In the genomic region with DNA sequence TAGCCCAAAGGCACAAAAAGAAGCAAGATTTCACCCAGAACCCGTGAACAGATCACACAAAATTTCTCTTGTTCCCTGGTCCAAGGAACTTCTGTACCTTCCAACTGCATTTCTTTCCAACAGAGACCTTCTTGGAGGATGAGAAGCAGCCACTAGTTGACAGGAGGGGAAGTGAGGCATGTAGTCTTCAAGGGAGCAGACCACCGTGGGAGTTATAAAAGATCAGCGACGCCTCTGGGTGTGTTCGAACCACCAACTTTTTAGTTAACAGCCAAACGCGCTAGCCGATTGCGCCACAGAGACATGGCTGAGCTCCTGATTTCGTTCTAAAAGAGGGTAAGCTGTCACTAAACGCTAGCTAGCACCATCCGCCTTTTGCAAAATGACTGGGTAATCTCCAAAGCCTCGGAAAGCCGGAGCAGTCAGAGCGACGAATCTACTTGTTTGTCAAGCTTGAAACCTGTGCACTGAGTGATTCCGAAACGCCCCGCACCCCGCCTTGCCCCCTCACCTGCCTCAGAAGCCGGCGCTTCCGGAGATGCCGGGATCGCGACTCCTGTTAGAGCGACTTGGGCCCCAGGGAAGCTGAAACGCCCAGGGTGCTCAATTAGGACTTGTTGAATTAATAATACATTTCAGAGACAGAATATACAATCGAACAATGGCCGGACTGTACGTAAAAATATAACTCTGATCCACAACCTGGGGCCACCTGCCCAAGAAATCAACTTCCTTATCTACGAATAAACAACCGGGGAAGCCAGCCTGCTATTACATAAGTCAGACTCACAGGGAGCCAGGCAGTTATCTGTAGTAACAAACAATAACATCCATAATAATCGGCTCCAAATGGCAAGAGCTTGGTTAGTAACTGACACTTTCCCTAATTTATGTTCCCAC, we compare ENCODE assay signal across 8 cellular contexts.
DNase-seq lines count a peak whose midpoint lies in the region; ATAC-seq, FAIRE-seq and TF ChIP-seq lines count a peak whose summit lies in the region.
"Not testable (repeated sequence)": the region's sequence is repeated elsewhere in the genome, so short reads cannot be mapped to it uniquely, and the experiment has no call there.

No MANE protein-coding gene starts in this region.

- not testable (repeated sequence) for H3K9me3 Mint-ChIP-seq in CD14-positive monocyte; activated CD4-positive, alpha-beta memory T cell treated with anti-CD3 and anti-CD28 coated beads for 36 hours; activated naive CD4-positive, alpha-beta T cell treated with anti-CD3 and anti-CD28 coated beads for 36 hours; stimulated activated naive CD8-positive, alpha-beta T cell treated with anti-CD3 and anti-CD28 coated beads, Interleukin-15, amount 100 ng/mL, for 72 hours

- not testable (repeated sequence) for H3K4me1 Mint-ChIP-seq in CD14-positive monocyte; activated CD4-positive, alpha-beta memory T cell treated with anti-CD3 and anti-CD28 coated beads for 36 hours (ENCODE audit: low read depth); activated naive CD4-positive, alpha-beta T cell treated with anti-CD3 and anti-CD28 coated beads for 36 hours (ENCODE audit: low read depth); stimulated activated naive CD8-positive, alpha-beta T cell treated with anti-CD3 and anti-CD28 coated beads, Interleukin-15, amount 100 ng/mL, for 72 hours

- H3K27me3 Mint-ChIP-seq in CD14-positive monocyte (ENCODE audit: low read depth in 3 of 3); activated CD4-positive, alpha-beta memory T cell treated with anti-CD3 and anti-CD28 coated beads for 36 hours; activated naive CD4-positive, alpha-beta T cell treated with anti-CD3 and anti-CD28 coated beads for 36 hours (ENCODE audit: low read depth); stimulated activated naive CD8-positive, alpha-beta T cell treated with anti-CD3 and anti-CD28 coated beads, Interleukin-15, amount 100 ng/mL, for 72 hours: not testable (repeated sequence)

- TF ChIP-seq CTCF in CD14-positive monocyte (IDR thresholded peaks at IDR 0.05); Panc1 (IDR thresholded peaks at IDR 0.05); body of pancreas (IDR thresholded peaks at IDR 0.05); kidney (IDR thresholded peaks at IDR 0.05; ENCODE audit: borderline replicate concordance, extremely low read depth, insufficient read depth): not testable (repeated sequence)

- DNase-seq in CD14-positive monocyte (ENCODE audit: low spot score); Panc1 (ENCODE audit: low read depth, low spot score): not testable (repeated sequence)
- DNase-seq in HT1080 (ENCODE audit: low read depth) (peak; percentile 5), body of pancreas (peak in 1 of 4 donors; percentile 5), kidney (peak; percentile 51)
- DNase-seq in activated CD4-positive, alpha-beta memory T cell treated with anti-CD3 and anti-CD28 coated beads for 36 hours: peak; percentile 40
- DNase-seq in activated naive CD4-positive, alpha-beta T cell treated with anti-CD3 and anti-CD28 coated beads for 36 hours: peak; percentile 14
- DNase-seq in stimulated activated naive CD8-positive, alpha-beta T cell treated with anti-CD3 and anti-CD28 coated beads, Interleukin-15, amount 100 ng/mL, for 72 hours: peak in 1 of 2 donors; percentile 8

- WGBS in body of pancreas, 2 donors: 4 to 13% methylated on average over 14 to 28 of the region's 34 CpGs

- not testable (repeated sequence) for H3K27ac ChIP-seq in Panc1 (ENCODE audit: low read length); body of pancreas; kidney (ENCODE audit: low read depth in 2 of 2, low read length in 2 of 2)

- POLR2A ChIA-PET in Panc1 (lab: Charles Lee); activated CD4-positive, alpha-beta memory T cell treated with anti-CD3 and anti-CD28 coated beads for 36 hours (lab: Charles Lee): not testable (repeated sequence)

- H3K36me3 Mint-ChIP-seq in CD14-positive monocyte; activated CD4-positive, alpha-beta memory T cell treated with anti-CD3 and anti-CD28 coated beads for 36 hours; activated naive CD4-positive, alpha-beta T cell treated with anti-CD3 and anti-CD28 coated beads for 36 hours (ENCODE audit: low read depth): not testable (repeated sequence)

- not testable (repeated sequence) for H3K27ac Mint-ChIP-seq in CD14-positive monocyte; activated CD4-positive, alpha-beta memory T cell treated with anti-CD3 and anti-CD28 coated beads for 36 hours; activated naive CD4-positive, alpha-beta T cell treated with anti-CD3 and anti-CD28 coated beads for 36 hours; stimulated activated naive CD8-positive, alpha-beta T cell treated with anti-CD3 and anti-CD28 coated beads, Interleukin-15, amount 100 ng/mL, for 72 hours

- intact Hi-C loops in CD14-positive monocyte (cut with micrococcal nuclease); Panc1 (cut with micrococcal nuclease; ENCODE audit: unreplicated experiment); activated CD4-positive, alpha-beta memory T cell treated with anti-CD3 and anti-CD28 coated beads for 36 hours (cut with micrococcal nuclease); activated naive CD4-positive, alpha-beta T cell treated with anti-CD3 and anti-CD28 coated beads for 36 hours (cut with micrococcal nuclease); body of pancreas (cut with DNase I); kidney (cut with DNase I): not testable (repeated sequence)

- CTCF ChIA-PET in Panc1 (lab: Charles Lee); activated CD4-positive, alpha-beta memory T cell treated with anti-CD3 and anti-CD28 coated beads for 36 hours (lab: Charles Lee); activated naive CD4-positive, alpha-beta T cell treated with anti-CD3 and anti-CD28 coated beads for 36 hours (lab: Charles Lee): not testable (repeated sequence)

- not testable (repeated sequence) for FAIRE-seq in kidney (lab: Jason Lieb, UNC)

- in situ Hi-C loops in Panc1 (cut with HindIII; ENCODE audit: low pct_unique_long_range_greater_than_20kb, low sequenced_read_pairs): not testable (repeated sequence)

- H3K9ac ChIP-seq in kidney (ENCODE audit: low read length in 2 of 2): not testable (repeated sequence)

- H3K4me3 ChIP-seq in Panc1 (ENCODE audit: low read depth in 2 of 2, low read length in 2 of 2); body of pancreas; kidney (ENCODE audit: low read length in 2 of 2): not testable (repeated sequence)

- not testable (repeated sequence) for H3K36me3 ChIP-seq in Panc1 (ENCODE audit: control insufficient read depth, insufficient read depth, low read length); body of pancreas (replicated peaks in 1 of 2; ENCODE audit: insufficient read depth in 1 of 2, low read depth in 2 of 2); kidney (ENCODE audit: control insufficient read depth in 1 of 2, insufficient read depth in 2 of 2, low read length in 2 of 2)

- not testable (repeated sequence) for H3K9me3 ChIP-seq in Panc1 (ENCODE audit: control insufficient read depth, insufficient read depth, low read depth, low read length); body of pancreas; kidney (ENCODE audit: control insufficient read depth in 1 of 2, low read length in 2 of 2)

- peak; percentile 65; the same call in 1 of the 2 replicates for ATAC-seq in Panc1
- peak; percentile 33 for ATAC-seq in body of pancreas
- ATAC-seq in stimulated activated naive CD8-positive, alpha-beta T cell treated with anti-CD3 and anti-CD28 coated beads, Interleukin-15, amount 100 ng/mL, for 72 hours: peak; percentile 85

- not testable (repeated sequence) for TF ChIP-seq POLR2A in body of pancreas (IDR thresholded peaks at IDR 0.05)

- BruUV-seq in Panc1 (replicated peaks; lab: Mats Ljungman, UMichigan): not testable (repeated sequence)

- not testable (repeated sequence) for H3K4me1 ChIP-seq in Panc1 (ENCODE audit: control insufficient read depth, insufficient read depth, low read length); body of pancreas; kidney (ENCODE audit: control insufficient read depth in 1 of 2, insufficient read depth in 1 of 2, low read depth in 1 of 2, low read length in 2 of 2)

- not testable (repeated sequence) for H3K27me3 ChIP-seq in Panc1 (ENCODE audit: control insufficient read depth, insufficient read depth, low read length); body of pancreas

- peak overlapping the region; percentile 49 to 60 for H3K4me3 Mint-ChIP-seq in CD14-positive monocyte
- peak overlapping the region; percentile 20 for H3K4me3 Mint-ChIP-seq in activated CD4-positive, alpha-beta memory T cell treated with anti-CD3 and anti-CD28 coated beads for 36 hours
- not testable (repeated sequence) for H3K4me3 Mint-ChIP-seq in activated naive CD4-positive, alpha-beta T cell treated with anti-CD3 and anti-CD28 coated beads for 36 hours; stimulated activated naive CD8-positive, alpha-beta T cell treated with anti-CD3 and anti-CD28 coated beads, Interleukin-15, amount 100 ng/mL, for 72 hours

Comparison
In these comparisons a context has a peak if more than half of its experiments do, and no peak if none do; other contexts are left out.
1. ATAC-seq: peak in every context shown above with its lines; median percentile 85 in stimulated activated naive CD8-positive, alpha-beta T cell treated with anti-CD3 and anti-CD28 coated beads, Interleukin-15, amount 100 ng/mL, for 72 hours; 65 in Panc1; 33 in body of pancreas.